ENCODE assay signal across 11 cellular contexts in the genomic region with DNA sequence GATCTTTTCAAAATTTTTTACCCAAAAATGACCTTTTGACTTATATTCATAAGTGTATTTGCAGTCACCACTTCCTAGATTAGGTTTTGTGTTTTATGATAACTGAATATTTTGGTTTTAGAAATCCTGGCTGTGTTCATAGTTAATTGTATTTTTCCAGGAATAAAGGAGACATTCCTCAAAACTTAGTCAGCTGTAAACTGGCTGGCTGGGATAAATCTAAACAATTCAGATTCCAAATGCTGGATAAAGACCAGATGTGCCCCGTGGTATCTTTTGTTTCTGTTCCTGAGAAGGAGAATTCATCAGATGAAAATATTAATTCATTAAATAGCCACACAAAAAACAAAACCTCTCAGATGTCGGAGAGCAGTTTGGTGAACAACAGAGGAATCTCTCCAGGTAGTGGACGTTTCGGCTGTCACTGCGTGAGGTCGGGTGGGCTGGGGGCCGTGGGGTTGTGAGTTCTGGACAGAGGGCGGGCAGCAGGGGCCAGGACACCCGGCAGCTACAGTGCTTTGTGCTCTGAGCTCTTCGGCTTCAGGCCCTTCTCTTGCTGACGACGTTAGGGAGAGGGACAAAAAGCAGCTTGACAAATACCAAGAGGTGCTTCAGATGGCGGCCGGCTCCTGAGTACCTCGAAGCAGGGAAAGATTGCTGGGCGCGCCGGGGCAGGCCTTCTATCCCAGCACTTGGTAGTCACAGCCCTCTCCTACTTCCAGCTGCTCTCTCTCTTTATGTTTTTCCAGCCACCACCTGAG. TPM values are rescaled to one million over a fixed set of nuclear protein-coding genes. Genes with fewer than 3 reads are reported as not detected.
DNase-seq lines count a peak whose midpoint lies in the region; ATAC-seq and TF ChIP-seq lines count a peak whose summit lies in the region.
"Had no signal": no experiment of that assay in that cellular context is flagged by ENCODE, and none has a peak within 500 bp of the region (broad histone marks: within the 10 kb centered on the region; RNA-seq: fewer than 3 reads in every experiment).

No MANE protein-coding gene starts in this region.

- H3K36me3 Mint-ChIP-seq in osteocyte (ENCODE audit: unreplicated experiment) (no peaks in the 10 kb centered on the region), Calu3 (ENCODE audit: insufficient read depth, unreplicated experiment) (peaks cover 4% of the 10 kb centered on the region)
- H3K36me3 Mint-ChIP-seq in activated T-helper 17 cell treated with anti-CD3 and anti-CD28 coated beads, Interleukin-2, amount 50 U/mL, for 72 hours (ENCODE audit: low read depth), result no peaks in the 10 kb centered on the region

- intact Hi-C loops in Calu3 (cut with micrococcal nuclease; ENCODE audit: unreplicated experiment), result no loop called here

- TF ChIP-seq CTCF in BJ (IDR thresholded peaks at IDR 0.05; ENCODE audit: insufficient read depth, low read depth, low read length) (no peak), epithelial cell of esophagus (IDR thresholded peaks at IDR 0.05; ENCODE audit: insufficient read depth, low read depth, low read length, missing control alignments) (no peak), osteocyte (IDR thresholded peaks at IDR 0.05) (no peak), Calu3 (IDR thresholded peaks at IDR 0.05; ENCODE audit: unreplicated experiment) (no peak)

- no peaks in the 10 kb centered on the region for H3K27me3 Mint-ChIP-seq in osteocyte (ENCODE audit: unreplicated experiment)
- H3K27me3 Mint-ChIP-seq in Calu3 (ENCODE audit: unreplicated experiment), result peaks cover 29% of the 10 kb centered on the region
- H3K27me3 Mint-ChIP-seq in activated T-helper 17 cell treated with anti-CD3 and anti-CD28 coated beads, Interleukin-2, amount 50 U/mL, for 72 hours, result peaks cover 19% of the 10 kb centered on the region

- ATAC-seq in HG03175 (IDR thresholded peaks at IDR 0.05; ENCODE audit: unreplicated experiment), result no peak
- ATAC-seq in activated T-helper 17 cell treated with anti-CD3 and anti-CD28 coated beads, Interleukin-2, amount 50 U/mL, for 72 hours (replicated peaks), result no peak

- H3K4me3 Mint-ChIP-seq in osteocyte (ENCODE audit: unreplicated experiment), result peak overlapping the region; percentile 55
- H3K4me3 Mint-ChIP-seq in Calu3 (ENCODE audit: low read depth, unreplicated experiment), result no peak overlapping the region
- H3K4me3 Mint-ChIP-seq in activated T-helper 17 cell treated with anti-CD3 and anti-CD28 coated beads, Interleukin-2, amount 50 U/mL, for 72 hours, result no peak overlapping the region
- H3K4me3 Mint-ChIP-seq: nephron progenitor cell had no signal

- no peaks in the 10 kb centered on the region for H3K27me3 ChIP-seq in BJ (ENCODE audit: control insufficient read depth, insufficient read depth, low read length)

- no TSS peak for BruUV-seq in Calu3 (replicated peaks; lab: Mats Ljungman, UMichigan)

- H3K4me1 Mint-ChIP-seq in osteocyte (ENCODE audit: unreplicated experiment) (peaks cover 52% of the 10 kb centered on the region), Calu3 (ENCODE audit: low read depth, unreplicated experiment) (peaks cover 14% of the 10 kb centered on the region)
- H3K4me1 Mint-ChIP-seq in activated T-helper 17 cell treated with anti-CD3 and anti-CD28 coated beads, Interleukin-2, amount 50 U/mL, for 72 hours, result no peaks in the 10 kb centered on the region

- POLR2A ChIA-PET in BJ (lab: Charles Lee), result interaction anchor here (0.6 kb wide), 2 partner anchors 43 to 260 kb away, joined by 3 read pairs; no protein-coding TSS in a partner anchor

- H3K9me3 Mint-ChIP-seq in osteocyte (ENCODE audit: unreplicated experiment) (no peaks in the 10 kb centered on the region), Calu3 (ENCODE audit: low read depth, unreplicated experiment) (no peaks in the 10 kb centered on the region)
- no peaks in the 10 kb centered on the region for H3K9me3 Mint-ChIP-seq in activated T-helper 17 cell treated with anti-CD3 and anti-CD28 coated beads, Interleukin-2, amount 50 U/mL, for 72 hours
- H3K9me3 Mint-ChIP-seq: nephron progenitor cell had no signal

- CTCF ChIA-PET in BJ (lab: Yijun Ruan, JAX) (interaction anchor here (1.1 kb wide), 1 partner anchor 9 kb away, joined by 3 read pairs; no protein-coding TSS in a partner anchor), Calu3 (lab: Charles Lee) (no interaction called here)

- H3K27ac Mint-ChIP-seq in osteocyte (ENCODE audit: unreplicated experiment) (peak overlapping the region; percentile 89), Calu3 (ENCODE audit: unreplicated experiment) (no peak overlapping the region)
- H3K27ac Mint-ChIP-seq in activated T-helper 17 cell treated with anti-CD3 and anti-CD28 coated beads, Interleukin-2, amount 50 U/mL, for 72 hours, result no peak overlapping the region
- H3K27ac Mint-ChIP-seq: nephron progenitor cell had no signal

- H3K36me3 ChIP-seq in BJ (ENCODE audit: control insufficient read depth, insufficient read depth, low read length), result no peaks in the 10 kb centered on the region; the same call in 1 of the 2 replicates

- DNase-seq in BJ (ENCODE audit: low read depth), result peak; percentile 55
- peak; percentile 51 for DNase-seq in NCI-H345 treated with DMSO at 0.1 percent for 48 hours (lab: John Stamatoyannopoulos, UW; ENCODE audit: unreplicated experiment)
- peak; percentile 54 for DNase-seq in epithelial cell of esophagus (ENCODE audit: low read depth)
- DNase-seq in osteocyte (ENCODE audit: extremely low spot score, unreplicated experiment), result no peak
- no peak for DNase-seq in Calu3
- DNase-seq in NOMO-1 (lab: John Stamatoyannopoulos, UW; ENCODE audit: unreplicated experiment in 2 of 2), result no peak
- DNase-seq: activated naive CD4-positive, alpha-beta T cell treated with anti-CD3 and anti-CD28 coated beads, Interleukin-2, amount 50 U/mL, for 16 hours; nephron progenitor cell; OCI-M1 had no signal

- H3K4me3 ChIP-seq in BJ (ENCODE audit: low read depth, low read length) (peak overlapping the region; percentile 49), epithelial cell of esophagus (ENCODE audit: low read length) (no peak overlapping the region)

RNA-seq across cellular contexts. Expression of gene MOV10L1, which starts 24.6 kb away (rescaled TPM):
- 5.8 and 6.6 TPM in 2 replicates for polyA plus RNA-seq in BJ (2011; rRNA removed)
- polyA minus RNA-seq in BJ (2011; rRNA and poly(A)+ RNA removed), result 3.2 and 3.8 TPM in 2 replicates
- total RNA-seq in osteocyte, result 0.97 and 1.4 TPM in 2 replicates
- total RNA-seq in Calu3 (2022), result not detected in 2 replicates
- total RNA-seq in activated T-helper 17 cell treated with anti-CD3 and anti-CD28 coated beads, Interleukin-2, amount 50 U/mL, for 72 hours, result not detected

RNA-seq across cellular contexts. Expression of gene MLC1, which starts 29.2 kb away (rescaled TPM):
- 0.10 and 0.15 TPM in 2 replicates for polyA plus RNA-seq in BJ (2011; rRNA removed)
- polyA minus RNA-seq in BJ (2011; rRNA and poly(A)+ RNA removed), result 0.05 and 0.09 TPM in 2 replicates
- not detected in 2 replicates for total RNA-seq in osteocyte
- total RNA-seq in Calu3 (2022), result not detected in 2 replicates
- total RNA-seq in activated T-helper 17 cell treated with anti-CD3 and anti-CD28 coated beads, Interleukin-2, amount 50 U/mL, for 72 hours, result under 1 TPM in 1 of 2 donors, not detected in 1; 0.13 TPM

RNA-seq across cellular contexts. Expression of gene PANX2, which starts 56.1 kb away (rescaled TPM):
- polyA plus RNA-seq in BJ (2011; rRNA removed), result 0.92 and 1.4 TPM in 2 replicates
- 0.24 and 0.72 TPM in 2 replicates for polyA minus RNA-seq in BJ (2011; rRNA and poly(A)+ RNA removed)
- total RNA-seq in osteocyte, result 1.5 and 1.6 TPM in 2 replicates
- total RNA-seq in Calu3 (2022), result 1.6 and 2.0 TPM in 2 replicates
- total RNA-seq in activated T-helper 17 cell treated with anti-CD3 and anti-CD28 coated beads, Interleukin-2, amount 50 U/mL, for 72 hours, result 10 to 100 TPM in 1 of 2 donors, 1 to 10 TPM in 1; 2.5 to 16.6 TPM

RNA-seq across cellular contexts. Expression of gene TTLL8, which starts 56.3 kb away (rescaled TPM):
- polyA plus RNA-seq in BJ (2011; rRNA removed), result not detected in 2 replicates
- not detected in 2 replicates for polyA minus RNA-seq in BJ (2011; rRNA and poly(A)+ RNA removed)
- not detected in 2 replicates for total RNA-seq in osteocyte
- not detected in 2 replicates for total RNA-seq in Calu3 (2022)
- total RNA-seq in activated T-helper 17 cell treated with anti-CD3 and anti-CD28 coated beads, Interleukin-2, amount 50 U/mL, for 72 hours, result not detected

Comparison
In these comparisons a context has a peak if more than half of its experiments do, and no peak if none do; other contexts are left out.
1. DNase-seq: peak in BJ (single experiment), NCI-H345 treated with DMSO at 0.1 percent for 48 hours (single experiment) and epithelial cell of esophagus (single experiment); none in osteocyte (single experiment), Calu3 (single experiment) and NOMO-1 (0 of 2).